1 cellular context compared by ENCODE assay signal in genomic region chr22:49962012-49962750, GRCh38.
TF ChIP-seq lines count a peak whose summit lies in the region.

No MANE protein-coding gene starts in this region.

TF ChIP-seq in HepG2, 621 proteins besides CTCF, POLR2A, EP300 and RAD21 (continued from another document and continues in another):
- TF ChIP-seq USF2 (IDR thresholded peaks at IDR 0.05; ENCODE audit: low read depth, low read length) (no peak), USF2 (CRISPR knock-in tag; IDR thresholded peaks at IDR 0.05; ENCODE audit: borderline replicate concordance) (peak; percentile 34; the same call in 1 of the 2 replicates), NCOR1 (IDR thresholded peaks at IDR 0.05; ENCODE audit: borderline replicate concordance, low read length) (peak; percentile 44; the same call in 1 of the 2 replicates), PITX1 (CRISPR knock-in tag; IDR thresholded peaks at IDR 0.05) (peak; percentile 52; the same call in 1 of the 2 replicates), SP4 (CRISPR knock-in tag; IDR thresholded peaks at IDR 0.05) (peak; percentile 59), ETV5 (CRISPR knock-in tag; IDR thresholded peaks at IDR 0.05; ENCODE audit: borderline replicate concordance) (peak; percentile 23; the same call in 1 of the 2 replicates), RARA (CRISPR knock-in tag; IDR thresholded peaks at IDR 0.05) (peak; percentile 23; the same call in 1 of the 2 replicates), ZNF724P (CRISPR knock-in tag; IDR thresholded peaks at IDR 0.05; ENCODE audit: borderline replicate concordance) (0 out of 2 replicates have a peak, but pooled peaks have one; percentile 28), ZNF747 (CRISPR knock-in tag; IDR thresholded peaks at IDR 0.05; ENCODE audit: borderline replicate concordance) (no peak), FOXP4 (CRISPR knock-in tag; IDR thresholded peaks at IDR 0.05) (peak; percentile 59; the same call in 1 of the 2 replicates), ZFP36L2 (CRISPR knock-in tag; IDR thresholded peaks at IDR 0.05) (no peak), ZNF576 (CRISPR knock-in tag; IDR thresholded peaks at IDR 0.05) (no peak), MAX (IDR thresholded peaks at IDR 0.05) (peak; percentile 33; the same call in 1 of the 2 replicates), MAZ (IDR thresholded peaks at IDR 0.05; ENCODE audit: borderline replicate concordance, low read depth, low read length) (peak; percentile 92; the same call in 1 of the 2 replicates), MAZ (CRISPR knock-in tag; IDR thresholded peaks at IDR 0.05; ENCODE audit: low read depth) (no peak), ZNF772 (CRISPR knock-in tag; IDR thresholded peaks at IDR 0.05) (peak; percentile 36; the same call in 1 of the 2 replicates), ZBTB33 (CRISPR knock-in tag; IDR thresholded peaks at IDR 0.05) (0 out of 2 replicates have a peak, but pooled peaks have one; percentile 12), ZNF558 (CRISPR knock-in tag; IDR thresholded peaks at IDR 0.05; ENCODE audit: borderline replicate concordance) (peak; percentile 64; the same call in 1 of the 2 replicates), STAG1 (CRISPR knock-in tag; IDR thresholded peaks at IDR 0.05) (0 out of 2 replicates have a peak, but pooled peaks have one; percentile 12), ZNF274 (CRISPR knock-in tag; IDR thresholded peaks at IDR 0.05) (0 out of 2 replicates have a peak, but pooled peaks have one; percentile 14), ARNT2 (CRISPR knock-in tag; IDR thresholded peaks at IDR 0.05; ENCODE audit: low read depth) (peak; percentile 5; the same call in 1 of the 2 replicates), NFAT5 (CRISPR knock-in tag; IDR thresholded peaks at IDR 0.05) (peak; percentile 45; the same call in 1 of the 2 replicates), PLSCR1 (CRISPR knock-in tag; IDR thresholded peaks at IDR 0.05; ENCODE audit: borderline replicate concordance) (peak; percentile 61; the same call in 1 of the 2 replicates), ARID4A (CRISPR knock-in tag; IDR thresholded peaks at IDR 0.05; ENCODE audit: borderline replicate concordance) (peak; percentile 58), ZFP82 (CRISPR knock-in tag; IDR thresholded peaks at IDR 0.05; ENCODE audit: borderline replicate concordance) (0 out of 2 replicates have a peak, but pooled peaks have one; percentile 72), ZBTB7A (CRISPR knock-in tag; IDR thresholded peaks at IDR 0.05) (peak; percentile 70; the same call in 1 of the 2 replicates), ZSCAN5A (CRISPR knock-in tag; IDR thresholded peaks at IDR 0.05; ENCODE audit: borderline replicate concordance) (no peak), REST (IDR thresholded peaks at IDR 0.05; ENCODE audit: borderline replicate concordance in 1 of 2, low read depth in 1 of 2, low read length in 2 of 2) (peak in 1 of 2 experiments; percentile 52; a peak in 1 of 4 replicates), CHD4 (IDR thresholded peaks at IDR 0.05; ENCODE audit: borderline replicate concordance, low read length) (no peak), CEBPB (IDR thresholded peaks at IDR 0.05; ENCODE audit: borderline replicate concordance, low read depth, low read length) (peak; percentile 53; the same call in 1 of the 2 replicates)
